In genomic region chr14:89618821-89619551, GRCh38 we compare ENCODE assay signal across 1 cellular context.
TF ChIP-seq lines count a peak whose summit lies in the region.

No MANE protein-coding gene starts in this region.

TF ChIP-seq in HepG2, 621 proteins besides CTCF, POLR2A, EP300 and RAD21 (continued from another document):
- no peak for TF ChIP-seq AFF4 (CRISPR knock-in tag; IDR thresholded peaks at IDR 0.05)
- no peak for TF ChIP-seq MAFG (CRISPR knock-in tag; IDR thresholded peaks at IDR 0.05)
- no peak for TF ChIP-seq EZH2 (conservative IDR thresholded peaks at IDR 0.05; ENCODE audit: low read depth, low read length)
- no peak for TF ChIP-seq FIP1L1 (IDR thresholded peaks at IDR 0.05; ENCODE audit: borderline replicate concordance, insufficient read depth, low read depth, low read length)
- no peak for TF ChIP-seq PBX2 (CRISPR knock-in tag; IDR thresholded peaks at IDR 0.05)
- no peak for TF ChIP-seq CBX5 (CRISPR knock-in tag; IDR thresholded peaks at IDR 0.05; ENCODE audit: borderline replicate concordance)
- no peak for TF ChIP-seq SMAD9 (CRISPR knock-in tag; IDR thresholded peaks at IDR 0.05)
- TF ChIP-seq ZNF605 (CRISPR knock-in tag; IDR thresholded peaks at IDR 0.05) = no peak
- TF ChIP-seq ZHX2 (IDR thresholded peaks at IDR 0.05; ENCODE audit: low read depth) = no peak
- no peak for TF ChIP-seq ZHX2 (CRISPR knock-in tag; IDR thresholded peaks at IDR 0.05; ENCODE audit: borderline replicate concordance)
- TF ChIP-seq HIC2 (CRISPR knock-in tag; IDR thresholded peaks at IDR 0.05; ENCODE audit: low read depth) = no peak
- no peak for TF ChIP-seq ZKSCAN8 (CRISPR knock-in tag; IDR thresholded peaks at IDR 0.05; ENCODE audit: borderline replicate concordance)
- no peak for TF ChIP-seq RFXANK (CRISPR knock-in tag; IDR thresholded peaks at IDR 0.05)
- no peak for TF ChIP-seq ETS1 (CRISPR knock-in tag; IDR thresholded peaks at IDR 0.05)
- TF ChIP-seq HES4 (CRISPR knock-in tag; IDR thresholded peaks at IDR 0.05; ENCODE audit: borderline replicate concordance) = no peak
TF ChIP-seq in HepG2: peak in this region for 96.
